Comparison of ENCODE assay signal across 27 cellular contexts in the genomic region with DNA sequence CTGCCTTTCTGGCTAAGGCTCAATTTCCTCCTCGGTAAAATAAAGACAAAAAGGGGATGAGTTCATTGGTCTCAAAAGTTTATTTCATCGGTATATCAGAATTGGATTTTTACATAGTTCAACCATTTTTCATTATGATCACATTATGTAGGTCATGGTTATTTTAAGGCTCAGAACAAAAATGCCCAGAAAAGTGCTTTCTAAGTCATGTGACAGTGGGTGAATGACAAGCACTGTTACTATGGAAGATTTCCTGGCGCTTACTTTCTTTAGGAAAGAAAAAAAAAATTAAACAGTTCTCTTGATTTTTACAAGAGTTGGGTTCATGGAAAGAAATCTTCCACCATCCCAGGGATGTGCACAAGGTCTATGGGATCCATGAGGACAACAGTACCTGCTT.
"Had no signal": no experiment of that assay in that cellular context is flagged by ENCODE, and none has a peak within 500 bp of the region (broad histone marks: within the 10 kb centered on the region; RNA-seq: fewer than 3 reads in every experiment).

No MANE protein-coding gene starts in this region.

- DNase-seq: colonic mucosa; cortex of kidney; dermis blood vessel endothelial cell; dorsolateral prefrontal cortex; effector CD4-positive, alpha-beta T cell; effector CD8-positive, alpha-beta T cell; effector memory CD4-positive, alpha-beta T cell; effector memory CD8-positive, alpha-beta T cell; endodermal cell; erythroblast; esophagus squamous epithelium; foreskin fibroblast; foreskin keratinocyte; foreskin melanocyte; gastrocnemius medialis; glutamatergic neuron; heart left ventricle; heart right ventricle had no signal

- H3K27me3 ChIP-seq: colonic mucosa, dorsolateral prefrontal cortex, esophagus muscularis mucosa, foreskin keratinocyte, gastrocnemius medialis, gastroesophageal sphincter, heart left ventricle, heart right ventricle had no signal

- H3K27ac ChIP-seq: colonic mucosa, coronary artery, dorsolateral prefrontal cortex, epithelial cell of prostate, esophagus muscularis mucosa, esophagus squamous epithelium, foreskin keratinocyte, gastrocnemius medialis, gastroesophageal sphincter, heart left ventricle, heart right ventricle had no signal

- H3K4me3 ChIP-seq: colonic mucosa, coronary artery, dorsolateral prefrontal cortex, esophagus muscularis mucosa, esophagus squamous epithelium, gastrocnemius medialis, gastroesophageal sphincter, heart left ventricle, heart right ventricle had no signal

- H3K4me1 ChIP-seq: colonic mucosa, esophagus muscularis mucosa, esophagus squamous epithelium, foreskin keratinocyte, gastrocnemius medialis, gastroesophageal sphincter, heart left ventricle, heart right ventricle had no signal

- ATAC-seq: effector memory CD8-positive, alpha-beta T cell; esophagus mucosa; foreskin keratinocyte; gastrocnemius medialis; gastroesophageal sphincter; heart left ventricle; heart right ventricle had no signal

- H3K36me3 ChIP-seq: colonic mucosa, esophagus muscularis mucosa, esophagus squamous epithelium, gastrocnemius medialis, gastroesophageal sphincter, heart left ventricle, heart right ventricle had no signal

- FAIRE-seq: colon, endometrium, endothelial cell of umbilical vein, frontal cortex had no signal

- H3K9me3 ChIP-seq: colonic mucosa, esophagus muscularis mucosa, esophagus squamous epithelium, gastrocnemius medialis, gastroesophageal sphincter, heart left ventricle had no signal
